1 cellular context compared by ENCODE assay signal in genomic region chr22:39008251-39008850, GRCh38.
TF ChIP-seq lines count a peak whose summit lies in the region.

No MANE protein-coding gene starts in this region.

TF ChIP-seq in K562, 482 proteins besides CTCF, POLR2A, EP300 and RAD21:
- TF ChIP-seq RBM25 (IDR thresholded peaks at IDR 0.05; ENCODE audit: low read depth, low read length, severe bottlenecking) (peak; percentile 48), ZNF146 (CRISPR knock-in tag; IDR thresholded peaks at IDR 0.05; ENCODE audit: unreplicated experiment) (peak; percentile 86)
